Comparison of ENCODE assay signal across 30 cellular contexts in the genomic region with DNA sequence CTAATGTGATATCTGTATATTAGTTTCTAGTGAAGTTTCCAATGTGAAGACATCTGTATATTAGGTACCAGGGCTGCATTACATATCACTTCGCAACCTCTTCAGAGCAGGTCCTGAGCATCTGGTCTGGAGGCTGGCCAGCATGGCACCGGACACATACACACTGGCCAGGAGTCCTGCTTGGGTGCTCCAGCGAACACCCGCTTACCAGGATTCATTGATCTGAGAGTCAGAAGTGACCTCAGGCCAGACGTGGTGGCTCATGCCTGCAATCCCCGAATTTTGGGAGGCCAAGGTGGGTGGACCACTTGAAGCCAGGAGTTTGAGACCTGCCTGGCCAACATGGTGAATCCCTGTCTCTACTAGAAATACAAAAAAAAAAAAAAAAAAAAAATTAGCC.
"Had no signal": no experiment of that assay in that cellular context is flagged by ENCODE, and none has a peak within 500 bp of the region (broad histone marks: within the 10 kb centered on the region; RNA-seq: fewer than 3 reads in every experiment).

No MANE protein-coding gene starts in this region.

- H3K9me3 ChIP-seq: adrenal gland, ascending aorta, breast epithelium, colonic mucosa, esophagus squamous epithelium, gastroesophageal sphincter had no signal

- DNase-seq: activated B cell treated with CpG ODN at 0.5 μM for 24 hours; activated CD4-positive, alpha-beta memory T cell treated with anti-CD3 and anti-CD28 coated beads for 36 hours; activated CD4-positive, alpha-beta T cell treated with anti-CD3 and anti-CD28 coated beads, Interleukin-2, amount 10 ng/mL, durations not matched to agents 24 days and 14 days; activated CD8-positive, alpha-beta memory T cell treated with anti-CD3 and anti-CD28 coated beads, Interleukin-2, amount 10 ng/mL, durations not matched to agents 7 days and 5 days; activated CD8-positive, alpha-beta memory T cell treated with anti-CD3 and anti-CD28 coated beads, Interleukin-2, amount 50 U/mL, for 4 hours; activated CD8-positive, alpha-beta T cell treated with anti-CD3 and anti-CD28 coated beads, Interleukin-2, amount 10 ng/mL, durations not matched to agents 7 days and 5 days; activated effector memory CD4-positive, alpha-beta T cell treated with anti-CD3 and anti-CD28 coated beads, Interleukin-2, amount 50 U/mL, for 16 hours; activated naive CD4-positive, alpha-beta T cell treated with anti-CD3 and anti-CD28 coated beads for 36 hours; activated naive CD8-positive, alpha-beta T cell treated with anti-CD3 and anti-CD28 coated beads for 36 hours; activated naive CD8-positive, alpha-beta T cell treated with anti-CD3 and anti-CD28 coated beads, Interleukin-2, amount 50 U/mL, for 24 hours; activated T-cell treated with anti-CD3 and anti-CD28 coated beads, Interleukin-2, amount 50 U/mL, for 1 hour; activated T-cell treated with anti-CD3 and anti-CD28 coated beads, Interleukin-2, amount 50 U/mL, for 48 hours; adrenal gland; central memory CD4-positive, alpha-beta T cell; cerebellar nuclear complex; colonic mucosa; dorsolateral prefrontal cortex; effector memory CD4-positive, alpha-beta T cell; erythroblast; esophagus squamous epithelium; foreskin melanocyte; T-helper 1 cell; T-helper 17 cell; T1000; WERI-Rb-1 had no signal

- H3K36me3 ChIP-seq: adrenal gland, ascending aorta, breast epithelium, cardiac muscle cell, colonic mucosa, esophagus squamous epithelium, gastroesophageal sphincter, WERI-Rb-1 had no signal

- H3K27me3 ChIP-seq: adrenal gland, ascending aorta, breast epithelium, cardiac muscle cell, colonic mucosa, gastroesophageal sphincter had no signal

- H3K4me1 ChIP-seq: breast epithelium, colonic mucosa, esophagus squamous epithelium had no signal

- ATAC-seq: activated CD4-positive, CD25-positive, alpha-beta regulatory T cell treated with anti-CD3 and anti-CD28 coated beads, Interleukin-2, amount 50 U/mL, for 24 hours; activated CD8-positive, alpha-beta memory T cell treated with anti-CD3 and anti-CD28 coated beads, Interleukin-2, amount 10 ng/mL, durations not matched to agents 7 days and 5 days; activated CD8-positive, alpha-beta T cell treated with anti-CD3 and anti-CD28 coated beads, Interleukin-2, amount 10 ng/mL, durations not matched to agents 7 days and 5 days; activated naive CD8-positive, alpha-beta T cell treated with anti-CD3 and anti-CD28 coated beads, Interleukin-2, amount 50 U/mL, for 24 hours; gastroesophageal sphincter; T-helper 17 cell had no signal

- H3K4me3 ChIP-seq: adrenal gland, ascending aorta, breast epithelium, cardiac muscle cell, colonic mucosa, dorsolateral prefrontal cortex, esophagus squamous epithelium, gastroesophageal sphincter had no signal

- H3K27ac ChIP-seq: adrenal gland, ascending aorta, breast epithelium, cardiac muscle cell, colonic mucosa, dorsolateral prefrontal cortex, esophagus squamous epithelium, gastroesophageal sphincter, WERI-Rb-1 had no signal
